Comparison of ENCODE assay signal across 18 cellular contexts in genomic region chr6:90113389-90113788, GRCh38.
DNase-seq lines count a peak whose midpoint lies in the region; ATAC-seq, FAIRE-seq and TF ChIP-seq lines count a peak whose summit lies in the region.
"Had no signal": no experiment of that assay in that cellular context is flagged by ENCODE, and none has a peak within 500 bp of the region (broad histone marks: within the 10 kb centered on the region; RNA-seq: fewer than 3 reads in every experiment).

No MANE protein-coding gene starts in this region.

- POLR2A ChIA-PET in T-cell (lab: Charles Lee) = no interaction called here

- no peak for TF ChIP-seq POLR2A in H54 (IDR thresholded peaks at IDR 0.05; ENCODE audit: low read depth, low read length)

- H3K27me3 Mint-ChIP-seq in activated T-cell treated with anti-CD3 and anti-CD28 coated beads, Interleukin-2, amount 50 U/mL, for 24 hours = no peaks in the 10 kb centered on the region
- H3K27me3 Mint-ChIP-seq in activated T-cell treated with anti-CD3 and anti-CD28 coated beads, Interleukin-2, amount 50 U/mL, for 4 hours (ENCODE audit: low read depth) = no peaks in the 10 kb centered on the region
- no peaks in the 10 kb centered on the region for H3K27me3 Mint-ChIP-seq in T-cell
- no peaks in the 10 kb centered on the region for H3K27me3 Mint-ChIP-seq in activated naive CD8-positive, alpha-beta T cell treated with anti-CD3 and anti-CD28 coated beads, Interleukin-2, amount 50 U/mL, for 24 hours
- H3K27me3 Mint-ChIP-seq in stimulated activated naive B cell treated with anti-CD40 and anti-IgM and Interleukin-4, amounts not matched to agents 10 μg/mL and 1 μg/mL and 100 μg/mL, for 72 hours = no peaks in the 10 kb centered on the region
- H3K27me3 Mint-ChIP-seq in T-helper 17 cell = no peaks in the 10 kb centered on the region

- no peak overlapping the region for H3K4me3 Mint-ChIP-seq in activated T-cell treated with anti-CD3 and anti-CD28 coated beads, Interleukin-2, amount 50 U/mL, for 24 hours
- no peak overlapping the region for H3K4me3 Mint-ChIP-seq in activated T-cell treated with anti-CD3 and anti-CD28 coated beads, Interleukin-2, amount 50 U/mL, for 4 hours
- no peak overlapping the region for H3K4me3 Mint-ChIP-seq in T-cell
- H3K4me3 Mint-ChIP-seq in activated naive CD8-positive, alpha-beta T cell treated with anti-CD3 and anti-CD28 coated beads, Interleukin-2, amount 50 U/mL, for 24 hours = no peak overlapping the region
- no peak overlapping the region for H3K4me3 Mint-ChIP-seq in stimulated activated naive B cell treated with anti-CD40 and anti-IgM and Interleukin-4, amounts not matched to agents 10 μg/mL and 1 μg/mL and 100 μg/mL, for 72 hours
- no peak overlapping the region for H3K4me3 Mint-ChIP-seq in T-helper 17 cell

- H3K9me3 Mint-ChIP-seq in activated T-cell treated with anti-CD3 and anti-CD28 coated beads, Interleukin-2, amount 50 U/mL, for 24 hours = peaks cover 44% of the 10 kb centered on the region
- H3K9me3 Mint-ChIP-seq in activated T-cell treated with anti-CD3 and anti-CD28 coated beads, Interleukin-2, amount 50 U/mL, for 4 hours = peaks cover 36% of the 10 kb centered on the region
- H3K9me3 Mint-ChIP-seq in T-cell = peaks cover 17 to 28% (median 20%) of the 10 kb centered on the region in 3 donors
- peaks cover 49% of the 10 kb centered on the region for H3K9me3 Mint-ChIP-seq in activated naive CD8-positive, alpha-beta T cell treated with anti-CD3 and anti-CD28 coated beads, Interleukin-2, amount 50 U/mL, for 24 hours
- H3K9me3 Mint-ChIP-seq in stimulated activated naive B cell treated with anti-CD40 and anti-IgM and Interleukin-4, amounts not matched to agents 10 μg/mL and 1 μg/mL and 100 μg/mL, for 72 hours = peaks cover 30 to 44% of the 10 kb centered on the region in 2 donors

- peak overlapping the region; percentile 17 for H3K27ac Mint-ChIP-seq in activated T-cell treated with anti-CD3 and anti-CD28 coated beads, Interleukin-2, amount 50 U/mL, for 24 hours
- H3K27ac Mint-ChIP-seq in T-cell = peak overlapping the region; percentile 0 to 60
- H3K27ac Mint-ChIP-seq in activated naive CD8-positive, alpha-beta T cell treated with anti-CD3 and anti-CD28 coated beads, Interleukin-2, amount 50 U/mL, for 24 hours = peak overlapping the region; percentile 59
- H3K27ac Mint-ChIP-seq in stimulated activated naive B cell treated with anti-CD40 and anti-IgM and Interleukin-4, amounts not matched to agents 10 μg/mL and 1 μg/mL and 100 μg/mL, for 72 hours = peak overlapping the region; percentile 79
- H3K27ac Mint-ChIP-seq in T-helper 17 cell = no peak overlapping the region

- peaks cover 80% of the 10 kb centered on the region for H3K4me1 Mint-ChIP-seq in activated T-cell treated with anti-CD3 and anti-CD28 coated beads, Interleukin-2, amount 50 U/mL, for 24 hours (ENCODE audit: low read depth)
- peaks cover 52% of the 10 kb centered on the region for H3K4me1 Mint-ChIP-seq in activated T-cell treated with anti-CD3 and anti-CD28 coated beads, Interleukin-2, amount 50 U/mL, for 4 hours (ENCODE audit: low read depth)
- peaks cover 53 to 83% (median 65%) of the 10 kb centered on the region in 3 donors for H3K4me1 Mint-ChIP-seq in T-cell
- H3K4me1 Mint-ChIP-seq in activated naive CD8-positive, alpha-beta T cell treated with anti-CD3 and anti-CD28 coated beads, Interleukin-2, amount 50 U/mL, for 24 hours = peaks cover 64% of the 10 kb centered on the region
- H3K4me1 Mint-ChIP-seq in stimulated activated naive B cell treated with anti-CD40 and anti-IgM and Interleukin-4, amounts not matched to agents 10 μg/mL and 1 μg/mL and 100 μg/mL, for 72 hours = peaks cover 60 to 85% of the 10 kb centered on the region in 2 donors
- peaks cover 17% of the 10 kb centered on the region for H3K4me1 Mint-ChIP-seq in T-helper 17 cell

- CTCF ChIA-PET in T-cell (lab: Charles Lee) = interaction anchor here in 1 of 2 donors (0.6 to 1.5 kb wide), 3 partner anchors 65 to 523 kb away, joined by 3 to 5 read pairs (median 4); no protein-coding TSS in a partner anchor

- no peak for DNase-seq in activated T-cell treated with anti-CD3 and anti-CD28 coated beads, Interleukin-2, amount 50 U/mL, for 24 hours
- no peak for DNase-seq in activated T-cell treated with anti-CD3 and anti-CD28 coated beads, Interleukin-2, amount 50 U/mL, for 4 hours
- DNase-seq in T-cell (no peak), T-helper 17 cell (no peak), H54 (ENCODE audit: insufficient read length, low spot score) (no peak)
- DNase-seq in activated naive CD8-positive, alpha-beta T cell treated with anti-CD3 and anti-CD28 coated beads, Interleukin-2, amount 50 U/mL, for 24 hours = no peak
- DNase-seq in stimulated activated naive B cell treated with anti-CD40 and anti-IgM and Interleukin-4, amounts not matched to agents 10 μg/mL and 1 μg/mL and 100 μg/mL, for 72 hours = no peak
- DNase-seq: AML-193, EL, GF-D8, H7, Kasumi-1, NCI-H1694, NCI-H2081 treated with DMSO at 0.1 percent for 48 hours, NCI-H2171 treated with DMSO at 0.1 percent for 48 hours, NCI-H524 treated with DMSO at 0.1 percent for 48 hours, Peyer's patch had no signal

- ATAC-seq in activated T-cell treated with anti-CD3 and anti-CD28 coated beads, Interleukin-2, amount 50 U/mL, for 4 hours = no peak
- ATAC-seq in T-cell (replicated peaks in 1 of 4) = no peak
- no peak for ATAC-seq in activated naive CD8-positive, alpha-beta T cell treated with anti-CD3 and anti-CD28 coated beads, Interleukin-2, amount 50 U/mL, for 24 hours
- ATAC-seq in stimulated activated naive B cell treated with anti-CD40 and anti-IgM and Interleukin-4, amounts not matched to agents 10 μg/mL and 1 μg/mL and 100 μg/mL, for 72 hours (replicated peaks) = no peak
- ATAC-seq in T-helper 17 cell = no peak

- H3K36me3 Mint-ChIP-seq in activated T-cell treated with anti-CD3 and anti-CD28 coated beads, Interleukin-2, amount 50 U/mL, for 24 hours (ENCODE audit: low read depth) = peaks cover 83% of the 10 kb centered on the region
- H3K36me3 Mint-ChIP-seq in activated T-cell treated with anti-CD3 and anti-CD28 coated beads, Interleukin-2, amount 50 U/mL, for 4 hours (ENCODE audit: insufficient read depth) = peaks cover 58% of the 10 kb centered on the region
- H3K36me3 Mint-ChIP-seq in T-cell = peaks cover 39% of the 10 kb centered on the region
- H3K36me3 Mint-ChIP-seq in activated naive CD8-positive, alpha-beta T cell treated with anti-CD3 and anti-CD28 coated beads, Interleukin-2, amount 50 U/mL, for 24 hours (ENCODE audit: low read depth) = peaks cover 63% of the 10 kb centered on the region
- peaks cover 51 to 74% of the 10 kb centered on the region in 2 donors for H3K36me3 Mint-ChIP-seq in stimulated activated naive B cell treated with anti-CD40 and anti-IgM and Interleukin-4, amounts not matched to agents 10 μg/mL and 1 μg/mL and 100 μg/mL, for 72 hours
- H3K36me3 Mint-ChIP-seq in T-helper 17 cell (ENCODE audit: low read depth) = peaks cover 3% of the 10 kb centered on the region

- FAIRE-seq in H54 (lab: Jason Lieb, UNC) = no peak
- FAIRE-seq: D721Med had no signal

- H3K9me3 ChIP-seq in T-helper 17 cell (ENCODE audit: control insufficient read depth, low read length, poor library complexity, severe bottlenecking) = no peaks in the 10 kb centered on the region
- H3K9me3 ChIP-seq: Peyer's patch had no signal
